In genomic region chr6:44514085-44514484, GRCh38 we compare ENCODE assay signal across 30 cellular contexts.
"Had no signal": no experiment of that assay in that cellular context is flagged by ENCODE, and none has a peak within 500 bp of the region (broad histone marks: within the 10 kb centered on the region; RNA-seq: fewer than 3 reads in every experiment).

No MANE protein-coding gene starts in this region.

- H3K36me3 ChIP-seq: adrenal gland, esophagus squamous epithelium, gastroesophageal sphincter, WERI-Rb-1 had no signal

- H3K27ac ChIP-seq: adrenal gland, body of pancreas, epithelial cell of prostate, esophagus squamous epithelium, gastroesophageal sphincter, WERI-Rb-1 had no signal

- H3K27me3 ChIP-seq: adrenal gland, body of pancreas, esophagus squamous epithelium, gastroesophageal sphincter had no signal

- FAIRE-seq: colon, endometrium, endothelial cell of umbilical vein had no signal

- ATAC-seq: activated CD4-positive, CD25-positive, alpha-beta regulatory T cell treated with anti-CD3 and anti-CD28 coated beads, Interleukin-2, amount 50 U/mL, for 24 hours; activated CD8-positive, alpha-beta memory T cell treated with anti-CD3 and anti-CD28 coated beads, Interleukin-2, amount 10 ng/mL, durations not matched to agents 7 days and 5 days; activated CD8-positive, alpha-beta T cell treated with anti-CD3 and anti-CD28 coated beads for 36 hours; activated naive CD8-positive, alpha-beta T cell treated with anti-CD3 and anti-CD28 coated beads, Interleukin-2, amount 50 U/mL, for 24 hours; activated T-cell treated with anti-CD3 and anti-CD28 coated beads, Interleukin-2, amount 50 U/mL, for 72 hours; body of pancreas; gastroesophageal sphincter; T-helper 17 cell had no signal

- H3K4me1 ChIP-seq: adrenal gland, body of pancreas had no signal

- H3K4me3 ChIP-seq: adrenal gland, body of pancreas, esophagus squamous epithelium, gastroesophageal sphincter had no signal

- DNase-seq: activated B cell treated with CpG ODN at 0.5 μM for 24 hours; activated CD4-positive, alpha-beta T cell treated with anti-CD3 and anti-CD28 coated beads for 48 hours; activated CD4-positive, alpha-beta T cell treated with anti-CD3 and anti-CD28 coated beads, Interleukin-2, amount 50 U/mL, for 1 hour; activated CD4-positive, alpha-beta T cell treated with anti-CD3 and anti-CD28 coated beads, Interleukin-2, amount 50 U/mL, for 48 hours; activated CD8-positive, alpha-beta memory T cell treated with anti-CD3 and anti-CD28 coated beads, Interleukin-2, amount 10 ng/mL, durations not matched to agents 7 days and 5 days; activated CD8-positive, alpha-beta memory T cell treated with anti-CD3 and anti-CD28 coated beads, Interleukin-2, amount 50 U/mL, for 4 hours; activated CD8-positive, alpha-beta T cell treated with anti-CD3 and anti-CD28 coated beads for 36 hours; activated naive CD4-positive, alpha-beta T cell treated with anti-CD3 and anti-CD28 coated beads for 36 hours; activated naive CD8-positive, alpha-beta T cell treated with anti-CD3 and anti-CD28 coated beads for 36 hours; activated naive CD8-positive, alpha-beta T cell treated with anti-CD3 and anti-CD28 coated beads, Interleukin-2, amount 50 U/mL, for 24 hours; activated T-cell treated with anti-CD3 and anti-CD28 coated beads for 4 hours; activated T-cell treated with anti-CD3 and anti-CD28 coated beads, Interleukin-2, amount 50 U/mL, for 24 hours; activated T-cell treated with anti-CD3 and anti-CD28 coated beads, Interleukin-2, amount 50 U/mL, for 72 hours; adrenal gland; aorta; body of pancreas; caudate nucleus; effector CD8-positive, alpha-beta T cell; esophagus squamous epithelium; foreskin melanocyte; T-helper 1 cell; T-helper 17 cell; T1000; WERI-Rb-1 had no signal

- H3K9me3 ChIP-seq: adrenal gland, body of pancreas, esophagus squamous epithelium had no signal
